Comparison of ENCODE assay signal across 26 cellular contexts in the genomic region with DNA sequence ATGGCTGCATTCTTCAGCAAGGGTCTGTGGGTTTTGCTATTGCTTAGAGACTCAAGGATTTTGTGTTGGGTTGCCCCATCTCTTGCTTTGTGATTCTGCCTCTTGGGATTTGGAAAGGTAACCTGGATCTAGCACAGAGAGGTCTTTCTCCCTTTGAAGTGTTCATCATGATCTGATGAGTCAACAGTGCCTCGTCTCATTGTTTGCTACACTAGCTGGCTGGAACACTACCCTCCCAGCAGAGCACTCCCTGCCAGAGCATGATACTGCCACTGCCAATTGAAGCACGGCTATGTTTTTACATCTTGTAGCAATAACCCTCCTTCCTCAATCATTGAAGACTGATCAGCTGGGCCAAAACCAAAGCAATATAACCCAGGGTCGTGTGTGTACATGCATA.
DNase-seq lines count a peak whose midpoint lies in the region; ATAC-seq, FAIRE-seq and TF ChIP-seq lines count a peak whose summit lies in the region.
"Had no signal": no experiment of that assay in that cellular context is flagged by ENCODE, and none has a peak within 500 bp of the region (broad histone marks: within the 10 kb centered on the region; RNA-seq: fewer than 3 reads in every experiment).

No MANE protein-coding gene starts in this region.

- intact Hi-C loops in MCF 10A (cut with micrococcal nuclease) (no loop called here), breast epithelium (cut with DNase I; ENCODE audit: low total_unique reads) (no loop called here), left colon (cut with DNase I, micrococcal nuclease) (no loop called here)

- H3K9me3 Mint-ChIP-seq in MCF 10A (ENCODE audit: unreplicated experiment): no peaks in the 10 kb centered on the region
- H3K9me3 Mint-ChIP-seq: central memory CD8-positive, alpha-beta T cell; memory B cell; type B pancreatic cell had no signal

- peak; percentile 34 for FAIRE-seq in keratinocyte (lab: Jason Lieb, UNC)
- FAIRE-seq: A549, GM12891, kidney, small intestine had no signal

- no peaks in the 10 kb centered on the region for H3K36me3 Mint-ChIP-seq in MCF 10A (ENCODE audit: insufficient read depth, unreplicated experiment)
- H3K36me3 Mint-ChIP-seq: memory B cell, type B pancreatic cell had no signal

- dilution Hi-C loops in keratinocyte (cut with MboI; ENCODE audit: extremely low pct_ligation_motif_present, low sequenced_read_pairs): no loop called here

- no peak for TF ChIP-seq CTCF in MCF 10A (IDR thresholded peaks at IDR 0.05; ENCODE audit: unreplicated experiment)
- no peak for TF ChIP-seq CTCF in breast epithelium (IDR thresholded peaks at IDR 0.05)
- TF ChIP-seq CTCF in keratinocyte (optimal IDR thresholded peaks at IDR 0.05 in 1 of 3, IDR thresholded peaks at IDR 0.05 in 1 of 3, conservative IDR thresholded peaks at IDR 0.05 in 1 of 3; ENCODE audit: extremely low read depth in 1 of 3, insufficient read depth in 2 of 3, low read length in 3 of 3): no peak

- H3K27ac ChIP-seq in breast epithelium (no peak overlapping the region), keratinocyte (ENCODE audit: control insufficient read depth, insufficient read depth, low read length) (no peak overlapping the region)
- H3K27ac ChIP-seq: A549, BLaER1, HL-60 had no signal

- no TSS peak for BruUV-seq in MCF 10A (replicated peaks; lab: Mats Ljungman, UMichigan)

- no peaks in the 10 kb centered on the region for H3K4me1 ChIP-seq in breast epithelium
- no peaks in the 10 kb centered on the region for H3K4me1 ChIP-seq in keratinocyte (ENCODE audit: control insufficient read depth, extremely low read depth, insufficient read depth, low read length)
- H3K4me1 ChIP-seq: A549, BLaER1 had no signal

- no peak overlapping the region for H3K9ac ChIP-seq in keratinocyte (ENCODE audit: control insufficient read depth, extremely low read depth, insufficient read depth, low read length)
- H3K9ac ChIP-seq: BLaER1 had no signal

- DNase-seq in MCF 10A (ENCODE audit: unreplicated experiment) (peak; percentile 51), breast epithelium (ENCODE audit: low spot score in 2 of 2) (no peak), dermis blood vessel endothelial cell (peak; percentile 36), keratinocyte (ENCODE audit: low read depth, low spot score) (no peak), left colon (no peak), NCI-H1417 treated with DMSO at 0.1 percent for 48 hours (lab: John Stamatoyannopoulos, UW) (no peak)
- no peak for DNase-seq in activated effector memory CD4-positive, alpha-beta T cell treated with Interleukin-2 at 50 U/mL for 16 hours
- DNase-seq: activated CD4-positive, alpha-beta T cell treated with anti-CD3 and anti-CD28 coated beads, Interleukin-2, amount 10 ng/mL, durations not matched to agents 7 days and 5 days; activated naive CD4-positive, alpha-beta T cell treated with anti-CD3 and anti-CD28 coated beads, Interleukin-2, amount 50 U/mL, for 16 hours; kidney; NCI-H446; NCI-H82; small intestine; stimulated activated CD4-positive, alpha-beta T cell treated with anti-CD3 and anti-CD28 coated beads, Interleukin-1b, Interleukin-23, amount 100 ng/mL, for 48 hours; T-helper 2 cell had no signal

- H3K9me3 ChIP-seq in breast epithelium (no peaks in the 10 kb centered on the region), keratinocyte (ENCODE audit: control insufficient read depth, low read depth, low read length) (no peaks in the 10 kb centered on the region)
- H3K9me3 ChIP-seq: A549, BLaER1 had no signal

- CTCF ChIA-PET in MCF 10A (lab: Yijun Ruan, JAX): interaction anchor here (0.5 kb wide), 1 partner anchor 773 kb away, joined by 3 read pairs; no protein-coding TSS in a partner anchor

- TF ChIP-seq POLR2A in breast epithelium (IDR thresholded peaks at IDR 0.05): no peak

- no peak overlapping the region for H3K27ac Mint-ChIP-seq in MCF 10A (ENCODE audit: low read depth, unreplicated experiment)
- H3K27ac Mint-ChIP-seq: activated CD4-positive, alpha-beta T cell treated with anti-CD3 and anti-CD28 coated beads, Interleukin-2, amount 10 ng/mL, durations not matched to agents 7 days and 5 days; activated T-helper 1 cell treated with anti-CD3 and anti-CD28 coated beads, Interleukin-12 subunit alpha, Interleukin-12 subunit beta, Interleukin-2, Interleukin-4 antibody, amounts not matched to agents 30 ng/mL and 10 ng/mL and 1 ng/mL, durations not matched to agents 14 hours and 24 hours and 36 hours; memory B cell; type B pancreatic cell had no signal

- no peaks in the 10 kb centered on the region for H3K9me1 ChIP-seq in keratinocyte (ENCODE audit: control insufficient read depth, extremely low read depth, insufficient read depth, low read length)

- no peaks in the 10 kb centered on the region for H3K36me3 ChIP-seq in breast epithelium
- no peaks in the 10 kb centered on the region for H3K36me3 ChIP-seq in keratinocyte (ENCODE audit: control insufficient read depth in 2 of 2, extremely low read depth in 1 of 2, insufficient read depth in 2 of 2, low read length in 2 of 2)
- H3K36me3 ChIP-seq: BLaER1 had no signal

- no peaks in the 10 kb centered on the region for H3K79me2 ChIP-seq in keratinocyte (ENCODE audit: control insufficient read depth, insufficient read depth, low read length)

- peaks cover 7% of the 10 kb centered on the region for H3K4me1 Mint-ChIP-seq in MCF 10A (ENCODE audit: insufficient read depth, unreplicated experiment)
- H3K4me1 Mint-ChIP-seq: activated CD4-positive, alpha-beta T cell treated with anti-CD3 and anti-CD28 coated beads, Interleukin-2, amount 10 ng/mL, durations not matched to agents 7 days and 5 days; central memory CD8-positive, alpha-beta T cell had no signal

- ATAC-seq in left colon (no peak), HG02623 (IDR thresholded peaks at IDR 0.05; ENCODE audit: unreplicated experiment) (no peak)
- ATAC-seq: A549, HCT116, SK-N-SH treated with all-trans-retinoic acid at 6 μM for 48 hours had no signal

- no peaks in the 10 kb centered on the region for H3K27me3 ChIP-seq in breast epithelium
- no peaks in the 10 kb centered on the region for H3K27me3 ChIP-seq in keratinocyte (ENCODE audit: control insufficient read depth, extremely low read depth, insufficient read depth, low read length)
- H3K27me3 ChIP-seq: BLaER1 had no signal

- POLR2A ChIA-PET in MCF 10A (lab: Yijun Ruan, JAX): no interaction called here

- H3K4me3 ChIP-seq in breast epithelium: no peak overlapping the region
- no peak overlapping the region for H3K4me3 ChIP-seq in keratinocyte (ENCODE audit: control insufficient read depth in 2 of 3, extremely low read depth in 1 of 3, insufficient read depth in 2 of 3, low read depth in 1 of 3, low read length in 3 of 3)
- H3K4me3 ChIP-seq: A549, BLaER1 had no signal

- H2AFZ ChIP-seq in keratinocyte (ENCODE audit: control insufficient read depth, low read length): no peak overlapping the region

- no peaks in the 10 kb centered on the region for H4K20me1 ChIP-seq in keratinocyte (ENCODE audit: control insufficient read depth, extremely low read depth, insufficient read depth, low read length)
- H4K20me1 ChIP-seq: BLaER1 had no signal

- no peaks in the 10 kb centered on the region for H3K27me3 Mint-ChIP-seq in MCF 10A (ENCODE audit: insufficient read depth, unreplicated experiment)
- H3K27me3 Mint-ChIP-seq: activated CD4-positive, alpha-beta T cell treated with anti-CD3 and anti-CD28 coated beads, Interleukin-2, amount 10 ng/mL, durations not matched to agents 7 days and 5 days had no signal

- H3K4me2 ChIP-seq in keratinocyte (ENCODE audit: control insufficient read depth, extremely low read depth, insufficient read depth, low read depth, low read length): no peak overlapping the region
- H3K4me2 ChIP-seq: A549, BLaER1 had no signal

- H3K4me3 Mint-ChIP-seq in MCF 10A (ENCODE audit: unreplicated experiment): no peak overlapping the region
- H3K4me3 Mint-ChIP-seq: activated CD4-positive, alpha-beta T cell treated with anti-CD3 and anti-CD28 coated beads, Interleukin-2, amount 10 ng/mL, durations not matched to agents 7 days and 5 days; activated T-helper 1 cell treated with anti-CD3 and anti-CD28 coated beads, Interleukin-12 subunit alpha, Interleukin-12 subunit beta, Interleukin-2, Interleukin-4 antibody, amounts not matched to agents 30 ng/mL and 10 ng/mL and 1 ng/mL, durations not matched to agents 14 hours and 24 hours and 36 hours; central memory CD8-positive, alpha-beta T cell; memory B cell; type B pancreatic cell had no signal

Comparison
In these comparisons a context has a peak if more than half of its experiments do, and no peak if none do; other contexts are left out.
1. DNase-seq: peak in MCF 10A (single experiment) and dermis blood vessel endothelial cell (single experiment); none in breast epithelium (0 of 2), keratinocyte (single experiment), left colon (0 of 2), activated effector memory CD4-positive, alpha-beta T cell treated with Interleukin-2 at 50 U/mL for 16 hours (single experiment) and NCI-H1417 treated with DMSO at 0.1 percent for 48 hours (single experiment).